Comparison of ENCODE assay signal across 9 cellular contexts in the genomic region with DNA sequence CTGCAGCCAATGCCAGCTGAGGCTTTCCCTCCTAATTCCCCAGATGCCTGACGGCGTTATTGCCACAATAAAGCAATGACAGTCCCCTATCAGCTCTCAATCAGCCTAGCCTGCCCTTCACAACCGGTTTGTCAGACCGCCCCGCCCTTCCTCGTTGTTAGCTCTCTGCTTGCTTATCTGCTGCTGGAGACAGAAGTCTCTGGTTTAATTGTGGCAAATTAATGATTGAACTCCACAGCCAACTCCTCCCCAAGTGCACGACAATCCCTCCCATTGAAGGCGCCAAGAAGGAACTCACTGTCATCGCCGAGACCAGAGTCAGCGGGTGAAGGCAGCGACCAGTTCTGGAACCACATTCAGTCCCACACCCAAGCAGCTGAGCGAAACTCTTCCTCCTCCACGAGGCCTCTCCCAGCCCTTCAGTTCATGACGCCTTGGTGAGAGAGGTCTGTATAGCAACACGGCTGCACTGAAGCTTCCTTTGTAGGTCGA.
DNase-seq lines count a peak whose midpoint lies in the region; ATAC-seq lines count a peak whose summit lies in the region.
"Had no signal": no experiment of that assay in that cellular context is flagged by ENCODE, and none has a peak within 500 bp of the region (broad histone marks: within the 10 kb centered on the region; RNA-seq: fewer than 3 reads in every experiment).

No MANE protein-coding gene starts in this region.

- no peaks in the 10 kb centered on the region for H4K20me1 ChIP-seq in BLaER1

- H3K9me3 ChIP-seq in BLaER1: no peaks in the 10 kb centered on the region
- H3K9me3 ChIP-seq in neuronal stem cell (replicated peaks in 1 of 2; ENCODE audit: control insufficient read depth in 2 of 2, insufficient read depth in 1 of 2, low read depth in 1 of 2, low read length in 2 of 2): no peaks in the 10 kb centered on the region

- H2BK5ac ChIP-seq in neuronal stem cell (ENCODE audit: low read length): no peak overlapping the region

- peaks cover 16% of the 10 kb centered on the region for H3K4me1 Mint-ChIP-seq in activated naive CD4-positive, alpha-beta T cell treated with anti-CD3 and anti-CD28 coated beads, Interleukin-2, amount 50 U/mL, for 24 hours

- peak; percentile 41 for ATAC-seq in GM19468 (IDR thresholded peaks at IDR 0.05; ENCODE audit: extremely low read depth, unreplicated experiment)

- H3K4ac ChIP-seq in neuronal stem cell (ENCODE audit: low read length): no peak overlapping the region

- peaks cover 9% of the 10 kb centered on the region for H3K27me3 ChIP-seq in BLaER1
- H3K27me3 ChIP-seq in neuronal stem cell (ENCODE audit: control insufficient read depth in 3 of 3, insufficient read depth in 3 of 3, low read depth in 1 of 3, low read length in 3 of 3): peaks cover 0 to 27% (median 0%) of the 10 kb centered on the region in 3 experiments

- peak overlapping the region; percentile 39 for H3K18ac ChIP-seq in neuronal stem cell (ENCODE audit: low read length)

- H3K4me3 Mint-ChIP-seq in activated naive CD4-positive, alpha-beta T cell treated with anti-CD3 and anti-CD28 coated beads, Interleukin-2, amount 50 U/mL, for 24 hours: peak overlapping the region; percentile 83

- no peak overlapping the region for H2BK120ac ChIP-seq in neuronal stem cell (ENCODE audit: low read depth, low read length)

- H3K36me3 ChIP-seq in BLaER1: no peaks in the 10 kb centered on the region
- H3K36me3 ChIP-seq in neuronal stem cell (replicated peaks in 1 of 2; ENCODE audit: control insufficient read depth in 2 of 2, insufficient read depth in 2 of 2, low read length in 2 of 2): no peaks in the 10 kb centered on the region

- peak overlapping the region; percentile 18; the same call in 1 of the 2 replicates for H3K9ac ChIP-seq in BLaER1
- no peak overlapping the region for H3K9ac ChIP-seq in neuronal stem cell (ENCODE audit: low read depth, low read length, poor library complexity)

- DNase-seq in NCI-H510A (lab: John Stamatoyannopoulos, UW) (peak; percentile 73), neuronal stem cell (ENCODE audit: low spot score) (no peak), NCI-H1694 (lab: John Stamatoyannopoulos, UW) (no peak), NCI-H2196 (lab: John Stamatoyannopoulos, UW; ENCODE audit: unreplicated experiment) (no peak), foreskin melanocyte (no peak)

- H3K79me1 ChIP-seq in neuronal stem cell (ENCODE audit: low read depth, low read length): no peaks in the 10 kb centered on the region

- H4K8ac ChIP-seq in neuronal stem cell (ENCODE audit: low read depth, low read length): no peak overlapping the region

- H3K14ac ChIP-seq in neuronal stem cell (ENCODE audit: low read length): no peak overlapping the region

- H3K4me1 ChIP-seq in BLaER1 (peaks cover 14% of the 10 kb centered on the region), neuronal stem cell (ENCODE audit: control insufficient read depth in 2 of 2, insufficient read depth in 1 of 2, low read depth in 1 of 2, low read length in 2 of 2) (peaks cover 0 to 28% of the 10 kb centered on the region in 2 donors)

- no peak overlapping the region for H4K91ac ChIP-seq in neuronal stem cell (ENCODE audit: low read depth, low read length, poor library complexity)

- H3K27ac ChIP-seq in BLaER1: no peak overlapping the region
- H3K27ac ChIP-seq in neuronal stem cell (replicated peaks; ENCODE audit: low read length): no peak overlapping the region

- H3K4me3 ChIP-seq in BLaER1 (peak overlapping the region; percentile 18; the same call in 1 of the 2 replicates), neuronal stem cell (ENCODE audit: low read length in 2 of 2) (no peak overlapping the region)

- H3K4me2 ChIP-seq in BLaER1 (peak overlapping the region; percentile 69), neuronal stem cell (ENCODE audit: insufficient read depth, low read length, poor library complexity, severe bottlenecking) (no peak overlapping the region)

- WGBS in neuronal stem cell (ENCODE audit: extremely low coverage in 2 of 2, insufficient read length in 2 of 2, insufficient replicate concordance in 1 of 2), 2 donors: no CpG with 5 or more reads among the region's 17 CpGs

- no peak overlapping the region for H2AK5ac ChIP-seq in neuronal stem cell (ENCODE audit: low read depth, low read length)

- H2BK12ac ChIP-seq in neuronal stem cell (ENCODE audit: low read length): no peak overlapping the region

- H3K23ac ChIP-seq in neuronal stem cell (ENCODE audit: low read depth, low read length, poor library complexity): no peak overlapping the region

- no peaks in the 10 kb centered on the region for H3K9me3 Mint-ChIP-seq in activated naive CD4-positive, alpha-beta T cell treated with anti-CD3 and anti-CD28 coated beads, Interleukin-2, amount 50 U/mL, for 24 hours
- H3K9me3 Mint-ChIP-seq: activated naive CD4-positive, alpha-beta T cell treated with anti-CD3 and anti-CD28 coated beads, Interleukin-2, amount 50 U/mL, for 72 hours had no signal

- no peak overlapping the region for H2BK15ac ChIP-seq in neuronal stem cell (ENCODE audit: low read length)

- peaks cover 11% of the 10 kb centered on the region for H3K27me3 Mint-ChIP-seq in activated naive CD4-positive, alpha-beta T cell treated with anti-CD3 and anti-CD28 coated beads, Interleukin-2, amount 50 U/mL, for 24 hours

- no peaks in the 10 kb centered on the region for H3K36me3 Mint-ChIP-seq in activated naive CD4-positive, alpha-beta T cell treated with anti-CD3 and anti-CD28 coated beads, Interleukin-2, amount 50 U/mL, for 24 hours
- H3K36me3 Mint-ChIP-seq: activated naive CD4-positive, alpha-beta T cell treated with anti-CD3 and anti-CD28 coated beads, Interleukin-2, amount 50 U/mL, for 72 hours had no signal

- no peak overlapping the region for H2AFZ ChIP-seq in neuronal stem cell (ENCODE audit: low read length)

- H3K27ac Mint-ChIP-seq in activated naive CD4-positive, alpha-beta T cell treated with anti-CD3 and anti-CD28 coated beads, Interleukin-2, amount 50 U/mL, for 24 hours: no peak overlapping the region
